13 cellular contexts compared by ENCODE assay signal in genomic region chr3:12396475-12396874, GRCh38.
A peak's percentile ranks its signal among the peaks of the same experiment; 100 is the strongest.
DNase-seq lines count a peak whose midpoint lies in the region; ATAC-seq, FAIRE-seq and TF ChIP-seq lines count a peak whose summit lies in the region.
"Had no signal": no experiment of that assay in that cellular context is flagged by ENCODE, and none has a peak within 500 bp of the region (broad histone marks: within the 10 kb centered on the region; RNA-seq: fewer than 3 reads in every experiment).

No MANE protein-coding gene starts in this region.

- no peak for ATAC-seq in mucosa of descending colon
- no peak for ATAC-seq in GM21723 (IDR thresholded peaks at IDR 0.05; ENCODE audit: unreplicated experiment)
- ATAC-seq: A549 had no signal

- no peaks in the 10 kb centered on the region for H3K36me3 ChIP-seq in mucosa of descending colon (ENCODE audit: low read depth)
- H3K36me3 ChIP-seq: BE2C had no signal

- H3K4me1 ChIP-seq in mucosa of descending colon (ENCODE audit: low read depth), result peaks cover 30% of the 10 kb centered on the region
- H3K4me1 ChIP-seq: BE2C had no signal

- no peak overlapping the region for H3K4me3 ChIP-seq in mucosa of descending colon
- H3K4me3 ChIP-seq: A549, GM23248 had no signal

- intact Hi-C loops in mucosa of descending colon (cut with DNase I, micrococcal nuclease), result no loop called here

- TF ChIP-seq CTCF in mucosa of descending colon (IDR thresholded peaks at IDR 0.05), result no peak

- peak; percentile 69 for FAIRE-seq in RCC 7860 (lab: Jason Lieb, UNC)
- FAIRE-seq: A549 had no signal

- H3K9me3 ChIP-seq in mucosa of descending colon, result no peaks in the 10 kb centered on the region
- H3K9me3 ChIP-seq: A549, BE2C had no signal

- DNase-seq in GF-D8 (lab: John Stamatoyannopoulos, UW), result peak; percentile 7
- peak; percentile 16 for DNase-seq in MV-4-11 (lab: John Stamatoyannopoulos, UW)
- DNase-seq in RCC 7860 (ENCODE audit: low spot score), result peak; percentile 29
- peak; percentile 23 for DNase-seq in renal cortical epithelial cell (ENCODE audit: low read depth)
- DNase-seq in mucosa of descending colon, result no peak
- DNase-seq in SHP77 treated with DMSO at 0.1 percent for 48 hours (lab: John Stamatoyannopoulos, UW), result no peak
- no peak for DNase-seq in activated gamma-delta T cell (lab: John Stamatoyannopoulos, UW)
- DNase-seq: BE2C, DMS53, GM23248, H7 had no signal

Comparison
In these comparisons a context has a peak if more than half of its experiments do, and no peak if none do; other contexts are left out.
1. DNase-seq: peak in GF-D8 (single experiment), MV-4-11 (single experiment), RCC 7860 (single experiment) and renal cortical epithelial cell (single experiment); none in mucosa of descending colon (0 of 3), SHP77 treated with DMSO at 0.1 percent for 48 hours (single experiment) and activated gamma-delta T cell (single experiment).